ENCODE assay signal across 2 cellular contexts in genomic region chr5:81855576-81855975, GRCh38.
TF ChIP-seq lines count a peak whose summit lies in the region.

No MANE protein-coding gene starts in this region.

TF ChIP-seq in SK-N-SH, 30 proteins besides CTCF, POLR2A, EP300 and RAD21:
- TF ChIP-seq NFIC (IDR thresholded peaks at IDR 0.05; ENCODE audit: borderline replicate concordance) (no peak), FOXJ3 (CRISPR knock-in tag; IDR thresholded peaks at IDR 0.05) (no peak), ZBTB33 (IDR thresholded peaks at IDR 0.05; ENCODE audit: borderline replicate concordance, low read depth) (no peak), REST (IDR thresholded peaks at IDR 0.05; ENCODE audit: low read depth, low read length) (no peak), GABPA (IDR thresholded peaks at IDR 0.05; ENCODE audit: low read depth) (no peak)

TF ChIP-seq in SK-N-SH treated with all-trans-retinoic acid at 6 μM for 48 hours, 23 proteins besides CTCF, POLR2A, EP300 and RAD21:
- no peak for TF ChIP-seq TSHZ2 (CRISPR knock-in tag; IDR thresholded peaks at IDR 0.05)
- TF ChIP-seq OSR1 (CRISPR knock-in tag; IDR thresholded peaks at IDR 0.05) = no peak
- no peak for TF ChIP-seq PATZ1 (CRISPR knock-in tag; IDR thresholded peaks at IDR 0.05; ENCODE audit: borderline replicate concordance)
- TF ChIP-seq ZNF70 (CRISPR knock-in tag; IDR thresholded peaks at IDR 0.05) = no peak
- TF ChIP-seq PPARA (CRISPR knock-in tag; IDR thresholded peaks at IDR 0.05; ENCODE audit: borderline replicate concordance) = no peak
- no peak for TF ChIP-seq SNAI2 (CRISPR knock-in tag; IDR thresholded peaks at IDR 0.05)
- no peak for TF ChIP-seq CSDC2 (CRISPR knock-in tag; IDR thresholded peaks at IDR 0.05)
- no peak for TF ChIP-seq ESRRG (CRISPR knock-in tag; IDR thresholded peaks at IDR 0.05)
- TF ChIP-seq ZC3H10 (CRISPR knock-in tag; IDR thresholded peaks at IDR 0.05) = no peak
- no peak for TF ChIP-seq ZFP30 (CRISPR knock-in tag; IDR thresholded peaks at IDR 0.05)
- no peak for TF ChIP-seq GLIS3 (CRISPR knock-in tag; IDR thresholded peaks at IDR 0.05)
- no peak for TF ChIP-seq ISL1 (CRISPR knock-in tag; IDR thresholded peaks at IDR 0.05)
- no peak for TF ChIP-seq ZNF565 (CRISPR knock-in tag; conservative IDR thresholded peaks at IDR 0.05; ENCODE audit: low read depth)
- TF ChIP-seq ARNTL (CRISPR knock-in tag; IDR thresholded peaks at IDR 0.05; ENCODE audit: borderline replicate concordance, low read depth) = no peak
- TF ChIP-seq ZNF8 (CRISPR knock-in tag; IDR thresholded peaks at IDR 0.05) = no peak
- TF ChIP-seq CREB5 (CRISPR knock-in tag; IDR thresholded peaks at IDR 0.05; ENCODE audit: low read depth) = no peak
